In the genomic region with DNA sequence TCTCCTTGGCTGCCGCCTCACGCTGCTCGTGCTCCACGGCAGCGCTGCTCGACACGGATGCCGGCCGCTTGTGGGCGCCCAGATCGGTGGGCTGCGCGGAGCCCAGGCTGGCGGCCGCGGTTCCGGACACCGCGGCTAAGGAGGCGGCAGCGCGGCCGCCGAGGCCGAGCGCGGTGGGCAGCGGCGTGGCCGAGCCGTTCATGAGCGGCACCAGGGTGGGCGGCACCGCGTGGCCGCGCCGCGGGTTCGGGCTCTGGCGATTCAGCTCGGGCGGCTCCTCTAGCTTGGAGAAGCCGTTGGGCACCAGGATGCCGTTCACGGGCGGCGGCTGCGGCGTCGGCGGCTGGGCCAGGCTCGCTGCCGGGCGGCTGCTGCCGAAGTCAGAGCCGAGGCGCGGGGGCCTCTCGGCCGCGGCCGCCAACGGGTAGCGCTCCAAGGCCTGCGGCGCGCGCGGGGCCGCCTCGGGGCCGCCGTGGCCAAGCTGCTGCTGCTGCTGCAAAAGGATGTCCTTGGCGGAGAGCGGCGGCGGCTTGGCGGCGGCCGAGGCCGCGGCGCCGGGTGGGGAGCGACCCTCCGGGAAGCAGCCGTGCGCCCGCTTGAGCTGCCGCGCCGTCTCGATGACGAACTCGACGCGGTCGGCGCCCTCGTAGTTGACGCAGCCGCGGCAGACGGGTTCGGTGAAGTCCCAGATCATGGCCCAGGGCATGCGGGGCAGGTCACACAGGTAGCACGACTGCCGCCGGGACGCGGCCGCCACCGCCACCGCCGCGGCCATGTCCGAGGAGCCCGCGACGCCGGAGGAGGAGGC, we compare ENCODE assay signal across 2 cellular contexts.
TF ChIP-seq lines count a peak whose summit lies in the region.

No MANE protein-coding gene starts in this region.

TF ChIP-seq in HEK293, 187 proteins besides CTCF, POLR2A, EP300 and RAD21 (continued from another document and continues in another):
- TF ChIP-seq, protein P1, sequence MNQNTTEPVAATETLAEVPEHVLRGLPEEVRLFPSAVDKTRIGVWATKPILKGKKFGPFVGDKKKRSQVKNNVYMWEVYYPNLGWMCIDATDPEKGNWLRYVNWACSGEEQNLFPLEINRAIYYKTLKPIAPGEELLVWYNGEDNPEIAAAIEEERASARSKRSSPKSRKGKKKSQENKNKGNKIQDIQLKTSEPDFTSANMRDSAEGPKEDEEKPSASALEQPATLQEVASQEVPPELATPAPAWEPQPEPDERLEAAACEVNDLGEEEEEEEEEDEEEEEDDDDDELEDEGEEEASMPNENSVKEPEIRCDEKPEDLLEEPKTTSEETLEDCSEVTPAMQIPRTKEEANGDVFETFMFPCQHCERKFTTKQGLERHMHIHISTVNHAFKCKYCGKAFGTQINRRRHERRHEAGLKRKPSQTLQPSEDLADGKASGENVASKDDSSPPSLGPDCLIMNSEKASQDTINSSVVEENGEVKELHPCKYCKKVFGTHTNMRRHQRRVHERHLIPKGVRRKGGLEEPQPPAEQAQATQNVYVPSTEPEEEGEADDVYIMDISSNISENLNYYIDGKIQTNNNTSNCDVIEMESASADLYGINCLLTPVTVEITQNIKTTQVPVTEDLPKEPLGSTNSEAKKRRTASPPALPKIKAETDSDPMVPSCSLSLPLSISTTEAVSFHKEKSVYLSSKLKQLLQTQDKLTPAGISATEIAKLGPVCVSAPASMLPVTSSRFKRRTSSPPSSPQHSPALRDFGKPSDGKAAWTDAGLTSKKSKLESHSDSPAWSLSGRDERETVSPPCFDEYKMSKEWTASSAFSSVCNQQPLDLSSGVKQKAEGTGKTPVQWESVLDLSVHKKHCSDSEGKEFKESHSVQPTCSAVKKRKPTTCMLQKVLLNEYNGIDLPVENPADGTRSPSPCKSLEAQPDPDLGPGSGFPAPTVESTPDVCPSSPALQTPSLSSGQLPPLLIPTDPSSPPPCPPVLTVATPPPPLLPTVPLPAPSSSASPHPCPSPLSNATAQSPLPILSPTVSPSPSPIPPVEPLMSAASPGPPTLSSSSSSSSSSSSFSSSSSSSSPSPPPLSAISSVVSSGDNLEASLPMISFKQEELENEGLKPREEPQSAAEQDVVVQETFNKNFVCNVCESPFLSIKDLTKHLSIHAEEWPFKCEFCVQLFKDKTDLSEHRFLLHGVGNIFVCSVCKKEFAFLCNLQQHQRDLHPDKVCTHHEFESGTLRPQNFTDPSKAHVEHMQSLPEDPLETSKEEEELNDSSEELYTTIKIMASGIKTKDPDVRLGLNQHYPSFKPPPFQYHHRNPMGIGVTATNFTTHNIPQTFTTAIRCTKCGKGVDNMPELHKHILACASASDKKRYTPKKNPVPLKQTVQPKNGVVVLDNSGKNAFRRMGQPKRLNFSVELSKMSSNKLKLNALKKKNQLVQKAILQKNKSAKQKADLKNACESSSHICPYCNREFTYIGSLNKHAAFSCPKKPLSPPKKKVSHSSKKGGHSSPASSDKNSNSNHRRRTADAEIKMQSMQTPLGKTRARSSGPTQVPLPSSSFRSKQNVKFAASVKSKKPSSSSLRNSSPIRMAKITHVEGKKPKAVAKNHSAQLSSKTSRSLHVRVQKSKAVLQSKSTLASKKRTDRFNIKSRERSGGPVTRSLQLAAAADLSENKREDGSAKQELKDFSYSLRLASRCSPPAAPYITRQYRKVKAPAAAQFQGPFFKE (tag by site-specific recombination; IDR thresholded peaks at IDR 0.05; ENCODE audit: borderline replicate concordance), result no peak
- TF ChIP-seq ZNF660 (tag by site-specific recombination; IDR thresholded peaks at IDR 0.05) (peak; percentile 42; the same call in 1 of the 2 replicates), GLI2 (tag by site-specific recombination; IDR thresholded peaks at IDR 0.05; ENCODE audit: borderline replicate concordance, low read depth) (no peak), ZNF600 (tag by site-specific recombination; IDR thresholded peaks at IDR 0.05) (peak; percentile 70; the same call in 1 of the 2 replicates), ZNF350 (tag by site-specific recombination; IDR thresholded peaks at IDR 0.05) (no peak), ZNF202 (tag by site-specific recombination; IDR thresholded peaks at IDR 0.05; ENCODE audit: borderline replicate concordance) (no peak), ZBTB48 (tag by site-specific recombination; IDR thresholded peaks at IDR 0.05) (no peak), WT1 (tag by site-specific recombination; IDR thresholded peaks at IDR 0.05) (no peak), ZNF416 (tag by site-specific recombination; IDR thresholded peaks at IDR 0.05) (no peak), HOXC10 (CRISPR knock-in tag; IDR thresholded peaks at IDR 0.05) (peak; percentile 40; the same call in 1 of the 2 replicates), ZNF792 (tag by site-specific recombination; IDR thresholded peaks at IDR 0.05) (no peak), ZBTB20 (tag by site-specific recombination; IDR thresholded peaks at IDR 0.05) (peak; percentile 14; the same call in 1 of the 2 replicates), ZNF423 (tag by site-specific recombination; IDR thresholded peaks at IDR 0.05) (no peak), ZNF211 (tag by site-specific recombination; IDR thresholded peaks at IDR 0.05; ENCODE audit: low read depth) (no peak), KLF10 (tag by site-specific recombination; IDR thresholded peaks at IDR 0.05) (no peak), ZNF433 (tag by site-specific recombination; IDR thresholded peaks at IDR 0.05; ENCODE audit: low read depth) (no peak), ZNF747 (tag by site-specific recombination; IDR thresholded peaks at IDR 0.05) (no peak), HOXA7 (CRISPR knock-in tag; IDR thresholded peaks at IDR 0.05; ENCODE audit: borderline replicate concordance) (0 out of 2 replicates have a peak, but pooled peaks have one; percentile 68), KLF1 (tag by site-specific recombination; IDR thresholded peaks at IDR 0.05) (no peak)
- TF ChIP-seq, protein P2, sequence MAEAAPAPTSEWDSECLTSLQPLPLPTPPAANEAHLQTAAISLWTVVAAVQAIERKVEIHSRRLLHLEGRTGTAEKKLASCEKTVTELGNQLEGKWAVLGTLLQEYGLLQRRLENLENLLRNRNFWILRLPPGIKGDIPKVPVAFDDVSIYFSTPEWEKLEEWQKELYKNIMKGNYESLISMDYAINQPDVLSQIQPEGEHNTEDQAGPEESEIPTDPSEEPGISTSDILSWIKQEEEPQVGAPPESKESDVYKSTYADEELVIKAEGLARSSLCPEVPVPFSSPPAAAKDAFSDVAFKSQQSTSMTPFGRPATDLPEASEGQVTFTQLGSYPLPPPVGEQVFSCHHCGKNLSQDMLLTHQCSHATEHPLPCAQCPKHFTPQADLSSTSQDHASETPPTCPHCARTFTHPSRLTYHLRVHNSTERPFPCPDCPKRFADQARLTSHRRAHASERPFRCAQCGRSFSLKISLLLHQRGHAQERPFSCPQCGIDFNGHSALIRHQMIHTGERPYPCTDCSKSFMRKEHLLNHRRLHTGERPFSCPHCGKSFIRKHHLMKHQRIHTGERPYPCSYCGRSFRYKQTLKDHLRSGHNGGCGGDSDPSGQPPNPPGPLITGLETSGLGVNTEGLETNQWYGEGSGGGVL (tag by site-specific recombination; IDR thresholded peaks at IDR 0.05), result peak; percentile 78
- TF ChIP-seq, protein P3, sequence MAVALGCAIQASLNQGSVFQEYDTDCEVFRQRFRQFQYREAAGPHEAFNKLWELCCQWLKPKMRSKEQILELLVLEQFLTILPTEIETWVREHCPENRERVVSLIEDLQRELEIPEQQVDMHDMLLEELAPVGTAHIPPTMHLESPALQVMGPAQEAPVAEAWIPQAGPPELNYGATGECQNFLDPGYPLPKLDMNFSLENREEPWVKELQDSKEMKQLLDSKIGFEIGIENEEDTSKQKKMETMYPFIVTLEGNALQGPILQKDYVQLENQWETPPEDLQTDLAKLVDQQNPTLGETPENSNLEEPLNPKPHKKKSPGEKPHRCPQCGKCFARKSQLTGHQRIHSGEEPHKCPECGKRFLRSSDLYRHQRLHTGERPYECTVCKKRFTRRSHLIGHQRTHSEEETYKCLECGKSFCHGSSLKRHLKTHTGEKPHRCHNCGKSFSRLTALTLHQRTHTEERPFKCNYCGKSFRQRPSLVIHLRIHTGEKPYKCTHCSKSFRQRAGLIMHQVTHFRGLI (tag by site-specific recombination; IDR thresholded peaks at IDR 0.05), result no peak

TF ChIP-seq in HepG2, 621 proteins besides CTCF, POLR2A, EP300 and RAD21 (continued from another document and continues in another):
- TF ChIP-seq, protein P4, sequence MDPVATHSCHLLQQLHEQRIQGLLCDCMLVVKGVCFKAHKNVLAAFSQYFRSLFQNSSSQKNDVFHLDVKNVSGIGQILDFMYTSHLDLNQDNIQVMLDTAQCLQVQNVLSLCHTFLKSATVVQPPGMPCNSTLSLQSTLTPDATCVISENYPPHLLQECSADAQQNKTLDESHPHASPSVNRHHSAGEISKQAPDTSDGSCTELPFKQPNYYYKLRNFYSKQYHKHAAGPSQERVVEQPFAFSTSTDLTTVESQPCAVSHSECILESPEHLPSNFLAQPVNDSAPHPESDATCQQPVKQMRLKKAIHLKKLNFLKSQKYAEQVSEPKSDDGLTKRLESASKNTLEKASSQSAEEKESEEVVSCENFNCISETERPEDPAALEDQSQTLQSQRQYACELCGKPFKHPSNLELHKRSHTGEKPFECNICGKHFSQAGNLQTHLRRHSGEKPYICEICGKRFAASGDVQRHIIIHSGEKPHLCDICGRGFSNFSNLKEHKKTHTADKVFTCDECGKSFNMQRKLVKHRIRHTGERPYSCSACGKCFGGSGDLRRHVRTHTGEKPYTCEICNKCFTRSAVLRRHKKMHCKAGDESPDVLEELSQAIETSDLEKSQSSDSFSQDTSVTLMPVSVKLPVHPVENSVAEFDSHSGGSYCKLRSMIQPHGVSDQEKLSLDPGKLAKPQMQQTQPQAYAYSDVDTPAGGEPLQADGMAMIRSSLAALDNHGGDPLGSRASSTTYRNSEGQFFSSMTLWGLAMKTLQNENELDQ (CRISPR knock-in tag; IDR thresholded peaks at IDR 0.05; ENCODE audit: borderline replicate concordance), result no peak
- TF ChIP-seq ZNF772 (CRISPR knock-in tag; IDR thresholded peaks at IDR 0.05) (no peak; the same call in 1 of the 2 replicates), ZNF224 (CRISPR knock-in tag; IDR thresholded peaks at IDR 0.05) (no peak), CAMTA2 (CRISPR knock-in tag; IDR thresholded peaks at IDR 0.05; ENCODE audit: borderline replicate concordance) (no peak), ZNF235 (CRISPR knock-in tag; IDR thresholded peaks at IDR 0.05; ENCODE audit: borderline replicate concordance) (no peak)
- TF ChIP-seq, protein P5, sequence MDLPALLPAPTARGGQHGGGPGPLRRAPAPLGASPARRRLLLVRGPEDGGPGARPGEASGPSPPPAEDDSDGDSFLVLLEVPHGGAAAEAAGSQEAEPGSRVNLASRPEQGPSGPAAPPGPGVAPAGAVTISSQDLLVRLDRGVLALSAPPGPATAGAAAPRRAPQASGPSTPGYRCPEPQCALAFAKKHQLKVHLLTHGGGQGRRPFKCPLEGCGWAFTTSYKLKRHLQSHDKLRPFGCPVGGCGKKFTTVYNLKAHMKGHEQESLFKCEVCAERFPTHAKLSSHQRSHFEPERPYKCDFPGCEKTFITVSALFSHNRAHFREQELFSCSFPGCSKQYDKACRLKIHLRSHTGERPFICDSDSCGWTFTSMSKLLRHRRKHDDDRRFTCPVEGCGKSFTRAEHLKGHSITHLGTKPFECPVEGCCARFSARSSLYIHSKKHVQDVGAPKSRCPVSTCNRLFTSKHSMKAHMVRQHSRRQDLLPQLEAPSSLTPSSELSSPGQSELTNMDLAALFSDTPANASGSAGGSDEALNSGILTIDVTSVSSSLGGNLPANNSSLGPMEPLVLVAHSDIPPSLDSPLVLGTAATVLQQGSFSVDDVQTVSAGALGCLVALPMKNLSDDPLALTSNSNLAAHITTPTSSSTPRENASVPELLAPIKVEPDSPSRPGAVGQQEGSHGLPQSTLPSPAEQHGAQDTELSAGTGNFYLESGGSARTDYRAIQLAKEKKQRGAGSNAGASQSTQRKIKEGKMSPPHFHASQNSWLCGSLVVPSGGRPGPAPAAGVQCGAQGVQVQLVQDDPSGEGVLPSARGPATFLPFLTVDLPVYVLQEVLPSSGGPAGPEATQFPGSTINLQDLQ (CRISPR knock-in tag; IDR thresholded peaks at IDR 0.05), result no peak
- TF ChIP-seq, protein P6, sequence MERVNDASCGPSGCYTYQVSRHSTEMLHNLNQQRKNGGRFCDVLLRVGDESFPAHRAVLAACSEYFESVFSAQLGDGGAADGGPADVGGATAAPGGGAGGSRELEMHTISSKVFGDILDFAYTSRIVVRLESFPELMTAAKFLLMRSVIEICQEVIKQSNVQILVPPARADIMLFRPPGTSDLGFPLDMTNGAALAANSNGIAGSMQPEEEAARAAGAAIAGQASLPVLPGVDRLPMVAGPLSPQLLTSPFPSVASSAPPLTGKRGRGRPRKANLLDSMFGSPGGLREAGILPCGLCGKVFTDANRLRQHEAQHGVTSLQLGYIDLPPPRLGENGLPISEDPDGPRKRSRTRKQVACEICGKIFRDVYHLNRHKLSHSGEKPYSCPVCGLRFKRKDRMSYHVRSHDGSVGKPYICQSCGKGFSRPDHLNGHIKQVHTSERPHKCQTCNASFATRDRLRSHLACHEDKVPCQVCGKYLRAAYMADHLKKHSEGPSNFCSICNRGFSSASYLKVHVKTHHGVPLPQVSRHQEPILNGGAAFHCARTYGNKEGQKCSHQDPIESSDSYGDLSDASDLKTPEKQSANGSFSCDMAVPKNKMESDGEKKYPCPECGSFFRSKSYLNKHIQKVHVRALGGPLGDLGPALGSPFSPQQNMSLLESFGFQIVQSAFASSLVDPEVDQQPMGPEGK (CRISPR knock-in tag; IDR thresholded peaks at IDR 0.05), result peak; percentile 78
- TF ChIP-seq, protein P7, sequence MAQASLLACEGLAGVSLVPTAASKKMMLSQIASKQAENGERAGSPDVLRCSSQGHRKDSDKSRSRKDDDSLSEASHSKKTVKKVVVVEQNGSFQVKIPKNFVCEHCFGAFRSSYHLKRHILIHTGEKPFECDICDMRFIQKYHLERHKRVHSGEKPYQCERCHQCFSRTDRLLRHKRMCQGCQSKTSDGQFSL (CRISPR knock-in tag; IDR thresholded peaks at IDR 0.05), result peak; percentile 25; the same call in 1 of the 2 replicates
